Comparison of ENCODE assay signal across 25 cellular contexts in genomic region chr1:51072040-51072439, GRCh38. TPM values are rescaled to one million over a fixed set of nuclear protein-coding genes. Genes with fewer than 3 reads are reported as not detected.
"Had no signal": no experiment of that assay in that cellular context is flagged by ENCODE, and none has a peak within 500 bp of the region (broad histone marks: within the 10 kb centered on the region; RNA-seq: fewer than 3 reads in every experiment).

No MANE protein-coding gene starts in this region.

- H3K9me3 ChIP-seq: body of pancreas, lower lobe of right lung, ovary, sigmoid colon, stomach had no signal

- H3K4me3 Mint-ChIP-seq: activated naive CD8-positive, alpha-beta T cell; activated T-cell treated with anti-CD3 and anti-CD28 coated beads, Interleukin-2, amount 50 U/mL, for 72 hours; neural progenitor cell; T-helper 2 cell treated with Interferon-gamma antibody and Interleukin-4, amounts not matched to agents 5 μg/mL and 100 μg/mL, for 36 hours had no signal

- H3K27me3 ChIP-seq: body of pancreas, foreskin keratinocyte, neural progenitor cell, ovary, sigmoid colon, stomach had no signal

- H3K4me1 Mint-ChIP-seq: neural progenitor cell had no signal

- H3K9me3 Mint-ChIP-seq: activated T-cell treated with anti-CD3 and anti-CD28 coated beads, Interleukin-2, amount 50 U/mL, for 72 hours; neural progenitor cell; T-helper 2 cell treated with Interferon-gamma antibody and Interleukin-4, amounts not matched to agents 5 μg/mL and 100 μg/mL, for 36 hours had no signal

- H3K4me2 ChIP-seq: neural progenitor cell had no signal

- H3K4me1 ChIP-seq: lower lobe of right lung, neural progenitor cell, sigmoid colon, stomach had no signal

- ATAC-seq: activated T-cell treated with anti-CD3 and anti-CD28 coated beads, Interleukin-2, amount 50 U/mL, for 72 hours; body of pancreas; foreskin keratinocyte; lower lobe of right lung had no signal

- H3K36me3 Mint-ChIP-seq: activated naive CD8-positive, alpha-beta T cell; neural progenitor cell had no signal

- H3K9ac ChIP-seq: neural progenitor cell had no signal

- H2AFZ ChIP-seq: neural progenitor cell had no signal

- H3K27ac Mint-ChIP-seq: activated naive CD8-positive, alpha-beta T cell; activated T-cell treated with anti-CD3 and anti-CD28 coated beads, Interleukin-2, amount 50 U/mL, for 72 hours; neural progenitor cell; T-helper 2 cell treated with Interferon-gamma antibody and Interleukin-4, amounts not matched to agents 5 μg/mL and 100 μg/mL, for 36 hours had no signal

- H3K4me3 ChIP-seq: body of pancreas, coronary artery, lower lobe of right lung, neural progenitor cell, ovary, sigmoid colon, stomach had no signal

- DNase-seq: activated CD4-positive, alpha-beta T cell treated with anti-CD3 and anti-CD28 coated beads for 48 hours; activated CD8-positive, alpha-beta memory T cell treated with anti-CD3 and anti-CD28 coated beads, Interleukin-2, amount 50 U/mL, for 48 hours; activated gamma-delta T cell treated with Interleukin-2 at 50 U/mL for 16 hours; activated T-cell treated with anti-CD3 and anti-CD28 coated beads, Interleukin-2, amount 50 U/mL, for 72 hours; amniotic stem cell; body of pancreas; central memory CD4-positive, alpha-beta T cell; effector CD4-positive, alpha-beta T cell; foreskin keratinocyte; glutamatergic neuron; hypothalamus; lower lobe of right lung; midbrain; ovary; sigmoid colon; stimulated activated CD4-positive, alpha-beta T cell treated with anti-CD3 and anti-CD28 coated beads, Interleukin-1b, Interleukin-23, amount 100 ng/mL, for 48 hours; stomach; WERI-Rb-1 had no signal

- H3K27ac ChIP-seq: body of pancreas, coronary artery, foreskin keratinocyte, lower lobe of right lung, neural progenitor cell, ovary, sigmoid colon, stomach, WERI-Rb-1 had no signal

- H3K36me3 ChIP-seq: lower lobe of right lung, neural progenitor cell, ovary, sigmoid colon, stomach, WERI-Rb-1 had no signal

RNA-seq across cellular contexts. Expression of gene C1orf185, which starts 30.0 kb away (rescaled TPM):
- total RNA-seq: activated T-cell treated with anti-CD3 and anti-CD28 coated beads, Interleukin-2, amount 50 U/mL, for 72 hours; body of pancreas; endothelial cell of umbilical vein; foreskin keratinocyte; lower lobe of right lung; ovary; sigmoid colon; stomach; urinary bladder had no signal
- polyA plus RNA-seq: endothelial cell of umbilical vein, foreskin keratinocyte, ovary, sigmoid colon, stomach, thymus, urinary bladder had no signal
